In the genomic region with DNA sequence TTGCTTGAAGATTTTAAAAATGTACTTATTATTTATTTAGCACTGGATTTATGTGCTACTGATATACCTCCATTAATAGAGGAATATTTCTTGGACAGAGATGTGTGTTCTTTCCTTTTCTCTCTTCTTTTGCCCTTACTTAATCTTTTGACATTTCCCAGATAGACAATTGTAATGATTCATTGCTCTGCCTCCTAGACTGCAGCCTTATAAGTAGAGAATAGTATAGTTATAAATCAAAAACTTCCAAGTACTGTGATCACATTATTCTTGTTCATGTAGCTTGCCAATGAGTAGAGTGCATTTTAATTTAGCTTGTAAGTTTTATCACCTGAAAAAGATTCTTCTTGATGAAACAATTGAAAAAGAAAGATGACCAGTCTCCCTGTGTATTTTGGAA, we compare ENCODE assay signal across 20 cellular contexts. TPM values are rescaled to one million over a fixed set of nuclear protein-coding genes. Genes with fewer than 3 reads are reported as not detected.
DNase-seq lines count a peak whose midpoint lies in the region; ATAC-seq and TF ChIP-seq lines count a peak whose summit lies in the region.
"Had no signal": no experiment of that assay in that cellular context is flagged by ENCODE, and none has a peak within 500 bp of the region (broad histone marks: within the 10 kb centered on the region; RNA-seq: fewer than 3 reads in every experiment).

No MANE protein-coding gene starts in this region.

- peak; percentile 59 for ATAC-seq in SK-N-SH treated with all-trans-retinoic acid at 6 μM for 48 hours
- ATAC-seq in naive B cell (ENCODE audit: low read depth in 2 of 2) = no peak
- no peak for ATAC-seq in GM21576 (IDR thresholded peaks at IDR 0.05; ENCODE audit: unreplicated experiment)
- ATAC-seq: A549, GM23338, HCT116 had no signal

- H3K9me3 Mint-ChIP-seq in naive B cell = peaks cover 0 to 2% (median 0%) of the 10 kb centered on the region in 7 donors
- H3K9me3 Mint-ChIP-seq: CD4-positive, alpha-beta memory T cell; GM23338; H9 had no signal

- H3K27me3 ChIP-seq in DOHH2 (ENCODE audit: control insufficient read depth, low read length) = no peaks in the 10 kb centered on the region

- H3K9me2 ChIP-seq in DOHH2 (replicated peaks; ENCODE audit: control insufficient read depth, low read length) = no peaks in the 10 kb centered on the region

- DNase-seq in naive B cell (no peak), SIG-M5 treated with dmso at 0.1 percent for 504 hours (lab: John Stamatoyannopoulos, UW; ENCODE audit: unreplicated experiment) (no peak), pons (ENCODE audit: low spot score) (no peak)
- no peak for DNase-seq in stimulated activated CD8-positive, alpha-beta memory T cell treated with anti-CD3 and anti-CD28 coated beads, Interleukin-4, amount 100 ng/mL, for 48 hours
- DNase-seq: 8988T; ACHN; AML-193; C1 segment of cervical spinal cord; Calu3; CD4-positive, alpha-beta memory T cell; COR-L47; DMS53; DMS79 treated with DMSO at 0.1 percent for 48 hours; H9 had no signal

- no peaks in the 10 kb centered on the region for H3K79me2 ChIP-seq in DOHH2 (ENCODE audit: control insufficient read depth, low read length)

- H3F3A ChIP-seq in DOHH2 (ENCODE audit: control insufficient read depth, insufficient read depth) = peaks cover 12% of the 10 kb centered on the region

- H3K9me3 ChIP-seq in DOHH2 (ENCODE audit: control insufficient read depth, insufficient read depth, low read length) = no peaks in the 10 kb centered on the region
- H3K9me3 ChIP-seq: A549 had no signal

- H3K27ac Mint-ChIP-seq in naive B cell = peak overlapping the region in 5 of 6 donors; percentile 40 to 91 (median 84)
- H3K27ac Mint-ChIP-seq: GM23338, H9 had no signal

- peak overlapping the region; percentile 58 for H3K4me3 ChIP-seq in DOHH2 (ENCODE audit: low read length)
- H3K4me3 ChIP-seq: A549, GM23338 had no signal

- H3K36me3 Mint-ChIP-seq in naive B cell = peaks cover 11 to 17% of the 10 kb centered on the region in 2 donors

- TF ChIP-seq CTCF in DOHH2 (IDR thresholded peaks at IDR 0.05; ENCODE audit: low read depth, low read length, poor library complexity, severe bottlenecking) = no peak

- no peaks in the 10 kb centered on the region for H3K27me3 Mint-ChIP-seq in naive B cell
- H3K27me3 Mint-ChIP-seq: CD4-positive, alpha-beta memory T cell had no signal

- H3K4me1 Mint-ChIP-seq in naive B cell = peaks cover 14 to 31% (median 23%) of the 10 kb centered on the region in 3 donors
- H3K4me1 Mint-ChIP-seq: CD4-positive, alpha-beta memory T cell; GM23338; H9 had no signal

- H3K27ac ChIP-seq in DOHH2 (ENCODE audit: low read depth, low read length) = peak overlapping the region; percentile 87
- H3K27ac ChIP-seq: A549 had no signal

- H3K36me3 ChIP-seq in DOHH2 (ENCODE audit: control insufficient read depth, low read length) = peaks cover 35% of the 10 kb centered on the region

- no peaks in the 10 kb centered on the region for H4K20me1 ChIP-seq in DOHH2 (ENCODE audit: control insufficient read depth, insufficient read depth, low read depth, low read length)

- H3K4me3 Mint-ChIP-seq in naive B cell = peak overlapping the region in 3 of 8 donors; percentile 22 to 68 (median 34)
- H3K4me3 Mint-ChIP-seq: CD4-positive, alpha-beta memory T cell; GM23338; H9 had no signal

- peak overlapping the region; percentile 69 for H3K4me2 ChIP-seq in DOHH2 (ENCODE audit: low read length)
- H3K4me2 ChIP-seq: A549, GM23338 had no signal

- H3K4me1 ChIP-seq in DOHH2 (ENCODE audit: control insufficient read depth, low read length) = peaks cover 52% of the 10 kb centered on the region

TF ChIP-seq in SK-N-SH treated with all-trans-retinoic acid at 6 μM for 48 hours, 23 proteins besides CTCF, POLR2A, EP300 and RAD21:
- TF ChIP-seq TOX (CRISPR knock-in tag; IDR thresholded peaks at IDR 0.05; ENCODE audit: borderline replicate concordance) (peak; percentile 88), ISL1 (CRISPR knock-in tag; IDR thresholded peaks at IDR 0.05) (peak; percentile 99), ZNF565 (CRISPR knock-in tag; conservative IDR thresholded peaks at IDR 0.05; ENCODE audit: low read depth) (no peak), RARB (CRISPR knock-in tag; IDR thresholded peaks at IDR 0.05) (no peak), ARNTL (CRISPR knock-in tag; IDR thresholded peaks at IDR 0.05; ENCODE audit: borderline replicate concordance, low read depth) (no peak), ZFP3 (CRISPR knock-in tag; IDR thresholded peaks at IDR 0.05) (no peak), PATZ1 (CRISPR knock-in tag; IDR thresholded peaks at IDR 0.05; ENCODE audit: borderline replicate concordance) (peak; percentile 76; the same call in 1 of the 2 replicates), ZNF70 (CRISPR knock-in tag; IDR thresholded peaks at IDR 0.05) (no peak), ZC3H10 (CRISPR knock-in tag; IDR thresholded peaks at IDR 0.05) (peak; percentile 84; the same call in 1 of the 2 replicates), ZFP30 (CRISPR knock-in tag; IDR thresholded peaks at IDR 0.05) (no peak), OSR1 (CRISPR knock-in tag; IDR thresholded peaks at IDR 0.05) (no peak), PPARA (CRISPR knock-in tag; IDR thresholded peaks at IDR 0.05; ENCODE audit: borderline replicate concordance) (no peak), ZNF8 (CRISPR knock-in tag; IDR thresholded peaks at IDR 0.05) (no peak), BACH2 (CRISPR knock-in tag; IDR thresholded peaks at IDR 0.05; ENCODE audit: borderline replicate concordance) (no peak), POU6F1 (CRISPR knock-in tag; IDR thresholded peaks at IDR 0.05; ENCODE audit: borderline replicate concordance, low read depth) (no peak), CSDC2 (CRISPR knock-in tag; IDR thresholded peaks at IDR 0.05) (no peak), CREB5 (CRISPR knock-in tag; IDR thresholded peaks at IDR 0.05; ENCODE audit: low read depth) (no peak), ESRRG (CRISPR knock-in tag; IDR thresholded peaks at IDR 0.05) (no peak), TCF4 (CRISPR knock-in tag; IDR thresholded peaks at IDR 0.05; ENCODE audit: borderline replicate concordance) (no peak), SNAI2 (CRISPR knock-in tag; IDR thresholded peaks at IDR 0.05) (no peak)
- TF ChIP-seq, protein P1, sequence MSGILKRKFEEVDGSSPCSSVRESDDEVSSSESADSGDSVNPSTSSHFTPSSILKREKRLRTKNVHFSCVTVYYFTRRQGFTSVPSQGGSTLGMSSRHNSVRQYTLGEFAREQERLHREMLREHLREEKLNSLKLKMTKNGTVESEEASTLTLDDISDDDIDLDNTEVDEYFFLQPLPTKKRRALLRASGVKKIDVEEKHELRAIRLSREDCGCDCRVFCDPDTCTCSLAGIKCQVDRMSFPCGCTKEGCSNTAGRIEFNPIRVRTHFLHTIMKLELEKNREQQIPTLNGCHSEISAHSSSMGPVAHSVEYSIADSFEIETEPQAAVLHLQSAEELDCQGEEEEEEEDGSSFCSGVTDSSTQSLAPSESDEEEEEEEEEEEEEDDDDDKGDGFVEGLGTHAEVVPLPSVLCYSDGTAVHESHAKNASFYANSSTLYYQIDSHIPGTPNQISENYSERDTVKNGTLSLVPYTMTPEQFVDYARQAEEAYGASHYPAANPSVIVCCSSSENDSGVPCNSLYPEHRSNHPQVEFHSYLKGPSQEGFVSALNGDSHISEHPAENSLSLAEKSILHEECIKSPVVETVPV (CRISPR knock-in tag; IDR thresholded peaks at IDR 0.05) = peak; percentile 78; the same call in 1 of the 2 replicates

RNA-seq across cellular contexts. Expression of gene CASD1, which starts 47.6 kb away (rescaled TPM):
- 10 to 100 TPM; 12.7 to 18.4 (median 14.8) TPM for polyA plus RNA-seq in naive B cell (ENCODE audit: low read depth in 6 of 6)
